ENCODE assay signal across 11 cellular contexts in the genomic region with DNA sequence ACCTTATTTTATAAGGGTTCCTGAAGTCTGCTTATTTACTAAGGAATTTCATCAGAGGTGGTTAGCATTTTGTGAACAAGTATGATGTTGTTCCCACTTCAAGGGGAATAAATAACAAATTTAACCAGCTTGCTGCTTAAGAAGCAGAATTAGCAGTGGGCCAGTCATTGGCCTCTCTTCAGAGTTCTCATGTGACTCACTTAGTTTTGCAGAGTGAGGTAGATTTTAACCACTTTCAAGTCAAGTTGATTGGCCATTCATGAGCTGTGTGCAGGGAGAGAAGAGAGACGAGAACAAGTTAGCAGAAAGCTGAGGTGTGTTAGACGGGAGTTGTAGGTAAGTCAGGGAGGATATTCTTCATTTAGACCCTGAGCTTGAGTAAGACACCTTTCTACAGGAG. TPM values are rescaled to one million over a fixed set of nuclear protein-coding genes. Genes with fewer than 3 reads are reported as not detected.
DNase-seq lines count a peak whose midpoint lies in the region; TF ChIP-seq lines count a peak whose summit lies in the region.
"Had no signal": no experiment of that assay in that cellular context is flagged by ENCODE, and none has a peak within 500 bp of the region (broad histone marks: within the 10 kb centered on the region; RNA-seq: fewer than 3 reads in every experiment).

No MANE protein-coding gene starts in this region.

- peaks cover 34% of the 10 kb centered on the region for H3K36me3 Mint-ChIP-seq in activated CD4-positive, alpha-beta T cell treated with anti-CD3 and anti-CD28 coated beads, Interleukin-2, amount 10 ng/mL, durations not matched to agents 24 days and 14 days (ENCODE audit: low read depth)

- H3K27me3 Mint-ChIP-seq in activated CD4-positive, alpha-beta T cell treated with anti-CD3 and anti-CD28 coated beads, Interleukin-2, amount 10 ng/mL, durations not matched to agents 24 days and 14 days: no peaks in the 10 kb centered on the region

- no peak for TF ChIP-seq POLR2A in spleen (IDR thresholded peaks at IDR 0.05)

- peak overlapping the region; percentile 11 for H3K27ac Mint-ChIP-seq in activated CD4-positive, alpha-beta T cell treated with anti-CD3 and anti-CD28 coated beads, Interleukin-2, amount 10 ng/mL, durations not matched to agents 24 days and 14 days

- peaks cover 77% of the 10 kb centered on the region for H3K4me1 Mint-ChIP-seq in activated CD4-positive, alpha-beta T cell treated with anti-CD3 and anti-CD28 coated beads, Interleukin-2, amount 10 ng/mL, durations not matched to agents 24 days and 14 days

- peak; percentile 66 for DNase-seq in activated CD4-positive, alpha-beta T cell treated with anti-CD3 and anti-CD28 coated beads, Interleukin-2, amount 10 ng/mL, durations not matched to agents 24 days and 14 days
- no peak for DNase-seq in activated CD4-positive, alpha-beta T cell treated with anti-CD3 and anti-CD28 coated beads for 48 hours
- DNase-seq in RPMI7951 (ENCODE audit: low read depth): peak; percentile 29
- peak; percentile 55 for DNase-seq in epithelial cell of esophagus (ENCODE audit: low read depth)
- no peak for DNase-seq in spleen
- no peak for DNase-seq in SW480 (ENCODE audit: low spot score)
- DNase-seq in NCI-H2196 treated with DMSO at 0.1 percent for 48 hours (lab: John Stamatoyannopoulos, UW; ENCODE audit: unreplicated experiment): no peak
- no peak for DNase-seq in HuH-7 (ENCODE audit: low spot score)
- DNase-seq: cortex of kidney, NCI-H526, WERI-Rb-1 had no signal

- peak overlapping the region in 5 of 8 donors; percentile 22 to 84 (median 77) for H3K27ac ChIP-seq in spleen
- H3K27ac ChIP-seq: WERI-Rb-1 had no signal

- H3K4me1 ChIP-seq in spleen: peaks cover 55 to 99% (median 79%) of the 10 kb centered on the region in 6 donors

- H3K9me3 ChIP-seq in spleen: no peaks in the 10 kb centered on the region

- H3K4me3 ChIP-seq in epithelial cell of esophagus (ENCODE audit: low read length): no peak overlapping the region
- no peak overlapping the region for H3K4me3 ChIP-seq in spleen

- peaks cover 0 to 4% (median 0%) of the 10 kb centered on the region in 6 donors for H3K36me3 ChIP-seq in spleen

- H3K9me3 Mint-ChIP-seq in activated CD4-positive, alpha-beta T cell treated with anti-CD3 and anti-CD28 coated beads, Interleukin-2, amount 10 ng/mL, durations not matched to agents 24 days and 14 days: no peaks in the 10 kb centered on the region

- H3K27me3 ChIP-seq in spleen (replicated peaks in 1 of 7): no peaks in the 10 kb centered on the region

- peak overlapping the region; percentile 2 for H3K4me3 Mint-ChIP-seq in activated CD4-positive, alpha-beta T cell treated with anti-CD3 and anti-CD28 coated beads, Interleukin-2, amount 10 ng/mL, durations not matched to agents 24 days and 14 days

- WGBS in spleen, 5 donors: 68 to 87% (median 73%) methylated on average over 2 of the region's 2 CpGs

- intact Hi-C loops in activated CD4-positive, alpha-beta T cell treated with anti-CD3 and anti-CD28 coated beads, Interleukin-2, amount 10 ng/mL, durations not matched to agents 24 days and 14 days (cut with micrococcal nuclease): loop anchor here (1.0 to 5.0 kb wide), 2 partner anchors 9 to 36 kb away; no protein-coding TSS in a partner anchor
- intact Hi-C loops in spleen (cut with DNase I; ENCODE audit: low total_unique reads): no loop called here

- TF ChIP-seq CTCF in epithelial cell of esophagus (IDR thresholded peaks at IDR 0.05; ENCODE audit: insufficient read depth, low read depth, low read length, missing control alignments) (no peak), spleen (IDR thresholded peaks at IDR 0.05 in 8 of 11, conservative IDR thresholded peaks at IDR 0.05 in 3 of 11) (no peak)

RNA-seq across cellular contexts. Expression of a gene that starts 18.1 kb away (rescaled TPM):
- total RNA-seq in activated CD4-positive, alpha-beta T cell treated with anti-CD3 and anti-CD28 coated beads, Interleukin-2, amount 10 ng/mL, durations not matched to agents 24 days and 14 days: 117 TPM in 2 replicates
- total RNA-seq in RPMI7951 (2014; rRNA removed; shearing (Covaris generic)): 15.6 and 18.5 TPM in 2 replicates
- 10 to 100 TPM; 40.3 to 74.6 (median 52.7) TPM for total RNA-seq in spleen
- polyA plus RNA-seq in spleen: 10 to 100 TPM; 20.7 to 32.0 (median 27.4) TPM

Comparison
In these comparisons a context has a peak if more than half of its experiments do, and no peak if none do; other contexts are left out.
1. DNase-seq: peak in activated CD4-positive, alpha-beta T cell treated with anti-CD3 and anti-CD28 coated beads, Interleukin-2, amount 10 ng/mL, durations not matched to agents 24 days and 14 days (single experiment), RPMI7951 (single experiment) and epithelial cell of esophagus (single experiment); none in activated CD4-positive, alpha-beta T cell treated with anti-CD3 and anti-CD28 coated beads for 48 hours (single experiment), spleen (single experiment), SW480 (single experiment), NCI-H2196 treated with DMSO at 0.1 percent for 48 hours (single experiment) and HuH-7 (single experiment).